In genomic region chr16:79298476-79299153, GRCh38 we compare ENCODE assay signal across 17 cellular contexts.
"Had no signal": no experiment of that assay in that cellular context is flagged by ENCODE, and none has a peak within 500 bp of the region (broad histone marks: within the 10 kb centered on the region; RNA-seq: fewer than 3 reads in every experiment).

No MANE protein-coding gene starts in this region.

- H3K4me3 ChIP-seq: coronary artery, gastroesophageal sphincter, SK-N-MC, transverse colon had no signal

- DNase-seq: activated CD4-positive, alpha-beta T cell treated with anti-CD3 and anti-CD28 coated beads for 48 hours; central memory CD4-positive, alpha-beta T cell; effector CD8-positive, alpha-beta T cell; hypothalamus; islet precursor cell; right cardiac atrium; stimulated activated CD4-positive, alpha-beta T cell treated with anti-CD3 and anti-CD28 coated beads, Interleukin-1b, Interleukin-23, amount 100 ng/mL, for 48 hours; T-cell; T1000; transverse colon had no signal

- H3K36me3 ChIP-seq: gastroesophageal sphincter, transverse colon had no signal

- H3K27me3 Mint-ChIP-seq: activated naive CD4-positive, alpha-beta T cell treated with anti-CD3 and anti-CD28 coated beads, Interleukin-2, amount 50 U/mL, for 24 hours had no signal

- H3K4me3 Mint-ChIP-seq: activated naive CD4-positive, alpha-beta T cell treated with anti-CD3 and anti-CD28 coated beads, Interleukin-2, amount 50 U/mL, for 24 hours; memory B cell; stimulated activated memory B cell treated with anti-CD40 and anti-IgM and Interleukin-4, amounts not matched to agents 10 μg/mL and 1 μg/mL and 100 μg/mL, for 72 hours; T-cell had no signal

- H3K27ac ChIP-seq: coronary artery, gastroesophageal sphincter, SK-N-MC, transverse colon, VCaP had no signal

- H3K4me1 ChIP-seq: gastroesophageal sphincter, transverse colon had no signal

- H3K27me3 ChIP-seq: gastroesophageal sphincter, transverse colon had no signal

- H3K9me3 ChIP-seq: gastroesophageal sphincter, transverse colon had no signal

- H3K36me3 Mint-ChIP-seq: activated naive CD4-positive, alpha-beta T cell treated with anti-CD3 and anti-CD28 coated beads, Interleukin-2, amount 50 U/mL, for 24 hours; memory B cell; stimulated activated memory B cell treated with anti-CD40 and anti-IgM and Interleukin-4, amounts not matched to agents 10 μg/mL and 1 μg/mL and 100 μg/mL, for 72 hours; T-cell had no signal

- H3K9me3 Mint-ChIP-seq: activated naive CD4-positive, alpha-beta T cell treated with anti-CD3 and anti-CD28 coated beads, Interleukin-2, amount 50 U/mL, for 24 hours; memory B cell; stimulated activated memory B cell treated with anti-CD40 and anti-IgM and Interleukin-4, amounts not matched to agents 10 μg/mL and 1 μg/mL and 100 μg/mL, for 72 hours; T-cell had no signal

- H3K4me1 Mint-ChIP-seq: memory B cell; stimulated activated memory B cell treated with anti-CD40 and anti-IgM and Interleukin-4, amounts not matched to agents 10 μg/mL and 1 μg/mL and 100 μg/mL, for 72 hours had no signal

- H3K27ac Mint-ChIP-seq: activated naive CD4-positive, alpha-beta T cell treated with anti-CD3 and anti-CD28 coated beads, Interleukin-2, amount 50 U/mL, for 24 hours; memory B cell; stimulated activated memory B cell treated with anti-CD40 and anti-IgM and Interleukin-4, amounts not matched to agents 10 μg/mL and 1 μg/mL and 100 μg/mL, for 72 hours; T-cell had no signal
